In the genomic region with DNA sequence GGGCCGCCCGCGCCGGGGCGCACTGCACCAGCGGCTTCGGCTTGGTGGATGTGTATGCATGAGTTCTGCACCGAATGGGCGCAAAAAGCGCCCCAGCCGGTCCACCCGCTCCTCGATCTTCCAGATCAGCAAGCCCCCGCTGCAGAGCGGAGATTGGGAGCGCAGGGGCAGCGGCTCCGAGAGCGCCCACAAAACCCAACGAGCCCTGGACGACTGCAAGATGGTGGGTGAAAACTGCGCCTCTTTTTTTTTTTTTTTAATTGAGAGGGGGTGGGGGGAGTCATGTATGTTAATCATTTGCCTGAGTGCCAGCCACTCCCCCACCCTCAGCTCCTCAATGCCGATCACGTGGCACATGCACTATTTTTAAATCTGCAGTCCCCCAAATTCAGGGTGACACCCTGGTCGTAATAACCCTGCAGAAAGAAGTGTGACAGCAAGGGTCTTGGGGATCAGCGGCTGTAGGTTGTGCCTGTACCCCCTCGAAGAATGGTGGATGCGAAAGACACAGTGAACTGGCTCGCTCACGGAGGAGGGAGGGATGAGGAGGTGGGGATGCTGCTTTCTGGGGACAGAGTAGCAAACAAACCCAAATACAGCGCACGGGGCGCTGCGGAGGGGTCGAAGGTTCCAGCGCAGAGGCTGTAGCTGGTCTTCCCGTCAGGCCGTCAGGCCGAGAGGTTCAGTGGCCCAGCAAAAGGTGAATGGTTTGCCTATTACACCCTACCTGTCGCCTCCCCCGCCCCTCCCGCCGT, we compare ENCODE assay signal across 12 cellular contexts. TPM values are rescaled to one million over a fixed set of nuclear protein-coding genes. Genes with fewer than 3 reads are reported as not detected.
DNase-seq lines count a peak whose midpoint lies in the region; ATAC-seq, FAIRE-seq and TF ChIP-seq lines count a peak whose summit lies in the region.
"Had no signal": no experiment of that assay in that cellular context is flagged by ENCODE, and none has a peak within 500 bp of the region (broad histone marks: within the 10 kb centered on the region; RNA-seq: fewer than 3 reads in every experiment).

No MANE protein-coding gene starts in this region.

- POLR2A ChIA-PET in HEK293 (lab: Yijun Ruan, JAX): no interaction called here

- dilution Hi-C loops in keratinocyte (cut with MboI; ENCODE audit: extremely low pct_ligation_motif_present, low sequenced_read_pairs): no loop called here

- H3K27ac ChIP-seq in HEK293 (ENCODE audit: extremely low read depth, low read depth, low read length): peak overlapping the region; percentile 49; the same call in 1 of the 2 replicates
- no peak overlapping the region for H3K27ac ChIP-seq in keratinocyte (ENCODE audit: control insufficient read depth, insufficient read depth, low read length)
- no peak overlapping the region for H3K27ac ChIP-seq in smooth muscle cell (ENCODE audit: low read depth)

- WGBS in smooth muscle cell (ENCODE audit: low lambda C conversion rate): 3% methylated on average over 43 of the region's 43 CpGs

- H3K79me2 ChIP-seq in keratinocyte (ENCODE audit: control insufficient read depth, insufficient read depth, low read length) (no peaks in the 10 kb centered on the region), smooth muscle cell (ENCODE audit: low read depth) (no peaks in the 10 kb centered on the region)

- no peaks in the 10 kb centered on the region for H3K9me1 ChIP-seq in keratinocyte (ENCODE audit: control insufficient read depth, extremely low read depth, insufficient read depth, low read length)

- H3K9me3 ChIP-seq in HEK293 (ENCODE audit: control insufficient read depth, insufficient read depth, low read depth, low read length): no peaks in the 10 kb centered on the region
- H3K9me3 ChIP-seq in keratinocyte (ENCODE audit: control insufficient read depth, low read depth, low read length): no peaks in the 10 kb centered on the region
- H3K9me3 ChIP-seq in smooth muscle cell (replicated peaks; ENCODE audit: low read depth): no peaks in the 10 kb centered on the region

- H3K4me3 ChIP-seq in HEK293 (ENCODE audit: low read depth, low read length) (peak overlapping the region; percentile 46), cardiac fibroblast (replicated peaks in 1 of 2; ENCODE audit: low read depth in 2 of 2, low read length in 2 of 2) (peak overlapping the region; percentile 17 to 44), keratinocyte (ENCODE audit: control insufficient read depth in 2 of 3, extremely low read depth in 1 of 3, insufficient read depth in 2 of 3, low read depth in 1 of 3, low read length in 3 of 3) (peak overlapping the region; percentile 31 to 60 (median 52)), smooth muscle cell (peak overlapping the region; percentile 69)
- H3K4me3 ChIP-seq: GM12878 had no signal

- H3K4me2 ChIP-seq in keratinocyte (ENCODE audit: control insufficient read depth, extremely low read depth, insufficient read depth, low read depth, low read length) (peak overlapping the region; percentile 82), smooth muscle cell (peak overlapping the region; percentile 99)

- H3K9ac ChIP-seq in keratinocyte (ENCODE audit: control insufficient read depth, extremely low read depth, insufficient read depth, low read length) (no peak overlapping the region), smooth muscle cell (ENCODE audit: low read depth) (no peak overlapping the region)

- DNase-seq in cardiac fibroblast (ENCODE audit: low read depth in 2 of 2) (no peak), keratinocyte (ENCODE audit: low read depth, low spot score) (no peak), smooth muscle cell (lab: John Stamatoyannopoulos, UW; ENCODE audit: unreplicated experiment) (no peak), NCI-H774 (lab: John Stamatoyannopoulos, UW) (no peak), NOMO-1 (lab: John Stamatoyannopoulos, UW; ENCODE audit: unreplicated experiment in 2 of 2) (no peak), omental fat pad (ENCODE audit: low spot score) (no peak), GM19239 (ENCODE audit: insufficient read length, low spot score) (no peak)
- DNase-seq: activated T-cell treated with anti-CD3 and anti-CD28 coated beads, Interleukin-2, amount 50 U/mL, for 4 hours had no signal

- H3K4me1 ChIP-seq in HEK293 (ENCODE audit: control insufficient read depth, insufficient read depth, low read length) (no peaks in the 10 kb centered on the region), keratinocyte (ENCODE audit: control insufficient read depth, extremely low read depth, insufficient read depth, low read length) (no peaks in the 10 kb centered on the region), smooth muscle cell (ENCODE audit: low read depth) (peaks cover 5% of the 10 kb centered on the region)

- no peak overlapping the region for H2AFZ ChIP-seq in keratinocyte (ENCODE audit: control insufficient read depth, low read length)
- peak overlapping the region; percentile 74 for H2AFZ ChIP-seq in smooth muscle cell (ENCODE audit: low read depth)

- TF ChIP-seq CTCF in HEK293 (tag by site-specific recombination; IDR thresholded peaks at IDR 0.05) (peak; percentile 49; the same call in 1 of the 2 replicates), cardiac fibroblast (IDR thresholded peaks at IDR 0.05; ENCODE audit: low read depth, low read length) (no peak), keratinocyte (optimal IDR thresholded peaks at IDR 0.05 in 1 of 3, IDR thresholded peaks at IDR 0.05 in 1 of 3, conservative IDR thresholded peaks at IDR 0.05 in 1 of 3; ENCODE audit: extremely low read depth in 1 of 3, insufficient read depth in 2 of 3, low read length in 3 of 3) (peak in 1 of 3 experiments; percentile 41), smooth muscle cell (IDR thresholded peaks at IDR 0.05; ENCODE audit: borderline replicate concordance, insufficient read depth, poor library complexity, severe bottlenecking) (no peak), omental fat pad (IDR thresholded peaks at IDR 0.05) (no peak)

- CTCF ChIA-PET in HEK293 (lab: Yijun Ruan, JAX): no interaction called here

- peaks cover 51% of the 10 kb centered on the region for H3K27me3 ChIP-seq in keratinocyte (ENCODE audit: control insufficient read depth, extremely low read depth, insufficient read depth, low read length)
- peaks cover 86% of the 10 kb centered on the region for H3K27me3 ChIP-seq in smooth muscle cell (ENCODE audit: low read depth)

- no peak for ATAC-seq in omental fat pad (ENCODE audit: low FRiP score)
- ATAC-seq: left colon had no signal

- FAIRE-seq in keratinocyte (lab: Jason Lieb, UNC) (no peak), GM19239 (lab: Jason Lieb, UNC) (no peak)
- FAIRE-seq: GM12878 had no signal

- no peaks in the 10 kb centered on the region for H4K20me1 ChIP-seq in keratinocyte (ENCODE audit: control insufficient read depth, extremely low read depth, insufficient read depth, low read length)
- H4K20me1 ChIP-seq in smooth muscle cell (ENCODE audit: low read depth): no peaks in the 10 kb centered on the region

- H3F3A ChIP-seq in smooth muscle cell (ENCODE audit: low read depth): no peaks in the 10 kb centered on the region

- no peaks in the 10 kb centered on the region for H3K36me3 ChIP-seq in HEK293 (ENCODE audit: control insufficient read depth in 2 of 2, insufficient read depth in 1 of 2, low read length in 2 of 2)
- no peaks in the 10 kb centered on the region for H3K36me3 ChIP-seq in keratinocyte (ENCODE audit: control insufficient read depth in 2 of 2, extremely low read depth in 1 of 2, insufficient read depth in 2 of 2, low read length in 2 of 2)
- H3K36me3 ChIP-seq in smooth muscle cell (ENCODE audit: low read depth): no peaks in the 10 kb centered on the region

TF ChIP-seq in HEK293, 187 proteins besides CTCF, POLR2A, EP300 and RAD21:
- TF ChIP-seq ZNF660 (tag by site-specific recombination; IDR thresholded peaks at IDR 0.05) (no peak), ZNF211 (tag by site-specific recombination; IDR thresholded peaks at IDR 0.05; ENCODE audit: low read depth) (no peak), ZNF16 (tag by site-specific recombination; IDR thresholded peaks at IDR 0.05; ENCODE audit: low read depth) (no peak), ZNF2 (tag by site-specific recombination; IDR thresholded peaks at IDR 0.05) (0 out of 2 replicates have a peak, but pooled peaks have one; percentile 6), ZFHX2 (tag by site-specific recombination; conservative IDR thresholded peaks at IDR 0.05) (no peak), ZNF600 (tag by site-specific recombination; IDR thresholded peaks at IDR 0.05) (0 out of 2 replicates have a peak, but pooled peaks have one; percentile 1), ZFP69B (tag by site-specific recombination; IDR thresholded peaks at IDR 0.05) (no peak), ZNF350 (tag by site-specific recombination; IDR thresholded peaks at IDR 0.05) (no peak), ZBTB20 (tag by site-specific recombination; IDR thresholded peaks at IDR 0.05) (0 out of 2 replicates have a peak, but pooled peaks have one; percentile 2), ZNF174 (tag by site-specific recombination; IDR thresholded peaks at IDR 0.05) (no peak), ZNF426 (tag by site-specific recombination; IDR thresholded peaks at IDR 0.05) (no peak), ZBTB8A (tag by site-specific recombination; IDR thresholded peaks at IDR 0.05) (peak; percentile 78), SCRT2 (tag by site-specific recombination; IDR thresholded peaks at IDR 0.05) (peak; percentile 76)
- TF ChIP-seq, protein P1, sequence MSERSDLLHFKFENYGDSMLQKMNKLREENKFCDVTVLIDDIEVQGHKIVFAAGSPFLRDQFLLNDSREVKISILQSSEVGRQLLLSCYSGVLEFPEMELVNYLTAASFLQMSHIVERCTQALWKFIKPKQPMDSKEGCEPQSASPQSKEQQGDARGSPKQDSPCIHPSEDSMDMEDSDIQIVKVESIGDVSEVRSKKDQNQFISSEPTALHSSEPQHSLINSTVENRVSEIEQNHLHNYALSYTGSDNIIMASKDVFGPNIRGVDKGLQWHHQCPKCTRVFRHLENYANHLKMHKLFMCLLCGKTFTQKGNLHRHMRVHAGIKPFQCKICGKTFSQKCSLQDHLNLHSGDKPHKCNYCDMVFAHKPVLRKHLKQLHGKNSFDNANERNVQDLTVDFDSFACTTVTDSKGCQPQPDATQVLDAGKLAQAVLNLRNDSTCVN (tag by site-specific recombination; optimal IDR thresholded peaks at IDR 0.05): peak; percentile 36

RNA-seq across cellular contexts. Expression of a gene that starts 0.9 kb away (rescaled TPM):
- not detected in 3 replicates for polyA plus RNA-seq in keratinocyte
- not detected for polyA plus RNA-seq in keratinocyte (2011; ENCODE audit: low read depth)
- not detected in 2 replicates for polyA plus RNA-seq in keratinocyte (2011; cell fraction: cytosol; rRNA removed)
- polyA plus RNA-seq in keratinocyte (2011; cell fraction: nucleus; rRNA removed): not detected in 2 replicates
- not detected in 2 replicates for polyA plus RNA-seq in keratinocyte (2012; ENCODE audit: low replicate concordance)
- polyA minus RNA-seq in keratinocyte: not detected in 3 replicates
- not detected for polyA minus RNA-seq in keratinocyte (2011; cell fraction: cytosol; rRNA and poly(A)+ RNA removed)
- polyA minus RNA-seq in keratinocyte (2011; cell fraction: nucleus; rRNA and poly(A)+ RNA removed): not detected in 2 replicates
- 2.6 TPM in 1 of 2 replicates, not detected in the other for total RNA-seq in smooth muscle cell
- polyA plus RNA-seq in smooth muscle cell: not detected in 2 replicates
- total RNA-seq in omental fat pad: 1 to 10 TPM in 2 of 4 donors, under 1 TPM in 2; 0.65 to 4.6 (median 1.1) TPM
- total RNA-seq: activated T-cell treated with anti-CD3 and anti-CD28 coated beads, Interleukin-2, amount 50 U/mL, for 4 hours; GM12878; RPMI7951 had no signal
- polyA plus RNA-seq: GM12878 had no signal
